ENCODE assay signal across 17 cellular contexts in genomic region chr5:179404321-179405053, GRCh38. TPM values are rescaled to one million over a fixed set of nuclear protein-coding genes. Genes with fewer than 3 reads are reported as not detected.
DNase-seq lines count a peak whose midpoint lies in the region; ATAC-seq and TF ChIP-seq lines count a peak whose summit lies in the region.
"Had no signal": no experiment of that assay in that cellular context is flagged by ENCODE, and none has a peak within 500 bp of the region (broad histone marks: within the 10 kb centered on the region; RNA-seq: fewer than 3 reads in every experiment).

No MANE protein-coding gene starts in this region.

- no peaks in the 10 kb centered on the region for H3K4me1 Mint-ChIP-seq in Caco-2 (ENCODE audit: low read depth, unreplicated experiment)
- H3K4me1 Mint-ChIP-seq: activated CD4-positive, alpha-beta T cell treated with anti-CD3 and anti-CD28 coated beads, Interleukin-2, amount 10 ng/mL, durations not matched to agents 24 days and 14 days had no signal

- no peak overlapping the region for H3K27ac Mint-ChIP-seq in Caco-2 (ENCODE audit: unreplicated experiment)
- H3K27ac Mint-ChIP-seq: activated CD4-positive, alpha-beta T cell treated with anti-CD3 and anti-CD28 coated beads, Interleukin-2, amount 10 ng/mL, durations not matched to agents 24 days and 14 days; activated naive CD4-positive, alpha-beta T cell treated with anti-CD3 and anti-CD28 coated beads, Interleukin-2, amount 50 U/mL, for 72 hours had no signal

- no peak for ATAC-seq in HG03135 (IDR thresholded peaks at IDR 0.05; ENCODE audit: unreplicated experiment)
- ATAC-seq: activated naive CD4-positive, alpha-beta T cell treated with anti-CD3 and anti-CD28 coated beads, Interleukin-2, amount 50 U/mL, for 72 hours had no signal

- H3K4me3 Mint-ChIP-seq in Caco-2 (ENCODE audit: unreplicated experiment), result no peak overlapping the region
- H3K4me3 Mint-ChIP-seq: activated CD4-positive, alpha-beta T cell treated with anti-CD3 and anti-CD28 coated beads, Interleukin-2, amount 10 ng/mL, durations not matched to agents 24 days and 14 days had no signal

- peak; percentile 12 to 26 for TF ChIP-seq CTCF in Caco-2 (IDR thresholded peaks at IDR 0.05; ENCODE audit: insufficient read depth in 1 of 2, low read depth in 1 of 2, low read length in 1 of 2, severe bottlenecking in 1 of 2, unreplicated experiment in 1 of 2)
- TF ChIP-seq CTCF in LNCaP clone FGC (IDR thresholded peaks at IDR 0.05; ENCODE audit: control insufficient read depth, extremely low read depth, insufficient read depth), result peak; percentile 21; the same call in 1 of the 2 replicates
- peak; percentile 47 for TF ChIP-seq CTCF in fibroblast of the aortic adventitia (IDR thresholded peaks at IDR 0.05; ENCODE audit: insufficient read depth, low read length)
- TF ChIP-seq CTCF in osteoblast (IDR thresholded peaks at IDR 0.05; ENCODE audit: extremely low read depth, low read depth, low read length), result peak; percentile 69

- no peaks in the 10 kb centered on the region for H3K79me2 ChIP-seq in osteoblast (ENCODE audit: insufficient read depth, low read length)

- H3K9me3 Mint-ChIP-seq in Caco-2 (ENCODE audit: unreplicated experiment), result peaks cover 48% of the 10 kb centered on the region

- H3K27me3 Mint-ChIP-seq in Caco-2 (ENCODE audit: insufficient read depth, unreplicated experiment), result no peaks in the 10 kb centered on the region
- H3K27me3 Mint-ChIP-seq: activated CD4-positive, alpha-beta T cell treated with anti-CD3 and anti-CD28 coated beads, Interleukin-2, amount 10 ng/mL, durations not matched to agents 24 days and 14 days had no signal

- H3K9me3 ChIP-seq in Caco-2, result peaks cover 21% of the 10 kb centered on the region
- peaks cover 3% of the 10 kb centered on the region for H3K9me3 ChIP-seq in osteoblast (ENCODE audit: low read depth, low read length)

- H4K20me1 ChIP-seq in osteoblast (ENCODE audit: insufficient read depth, low read length), result no peaks in the 10 kb centered on the region

- CTCF ChIA-PET in Caco-2 (lab: Charles Lee), result interaction anchor here (0.5 kb wide), 1 partner anchor 951 kb away, joined by 3 read pairs; no protein-coding TSS in a partner anchor

- DNase-seq in Caco-2 (no peak), LNCaP clone FGC (ENCODE audit: low read depth) (no peak), fibroblast of the aortic adventitia (ENCODE audit: low read depth) (peak; percentile 25), osteoblast (ENCODE audit: insufficient read length, low spot score, missing footprints) (peak; percentile 94), H4 (ENCODE audit: low spot score) (no peak)
- DNase-seq in activated CD4-positive, alpha-beta T cell treated with anti-CD3 and anti-CD28 coated beads for 4 hours, result no peak
- DNase-seq in activated CD4-positive, alpha-beta T cell treated with anti-CD3 and anti-CD28 coated beads for 1 hour, result no peak
- DNase-seq: activated CD4-positive, alpha-beta T cell treated with anti-CD3 and anti-CD28 coated beads, Interleukin-2, amount 10 ng/mL, durations not matched to agents 24 days and 14 days; COR-L47; dermis blood vessel endothelial cell; hippocampal formation; NCI-H1092; NCI-H510A had no signal

- H3K4me2 ChIP-seq in osteoblast (ENCODE audit: insufficient read depth, low read length), result no peak overlapping the region

- H3K4me1 ChIP-seq in Caco-2 (no peaks in the 10 kb centered on the region), osteoblast (ENCODE audit: insufficient read depth, low read length) (peaks cover 7% of the 10 kb centered on the region)
- H3K4me1 ChIP-seq: SJSA1 had no signal

- H3K27ac ChIP-seq in osteoblast (ENCODE audit: low read depth, low read length), result no peak overlapping the region
- H3K27ac ChIP-seq: HL-60, SJSA1 had no signal

- H3K36me3 ChIP-seq in Caco-2 (ENCODE audit: control insufficient read depth, insufficient read depth, low read length), result no peaks in the 10 kb centered on the region
- no peaks in the 10 kb centered on the region for H3K36me3 ChIP-seq in osteoblast (ENCODE audit: insufficient read depth, low read length)

- intact Hi-C loops in Caco-2 (cut with micrococcal nuclease; ENCODE audit: unreplicated experiment), result no loop called here

- no peaks in the 10 kb centered on the region for H3K27me3 ChIP-seq in Caco-2 (replicated peaks; ENCODE audit: control insufficient read depth, insufficient read depth, low read length)
- H3K27me3 ChIP-seq in osteoblast (ENCODE audit: insufficient read depth, low read length), result no peaks in the 10 kb centered on the region
- H3K27me3 ChIP-seq: SJSA1 had no signal

- POLR2A ChIA-PET in Caco-2 (lab: Charles Lee), result no interaction called here

- peak overlapping the region; percentile 25 for H2AFZ ChIP-seq in osteoblast (ENCODE audit: low read length)

- BruUV-seq in Caco-2 (replicated peaks; lab: Mats Ljungman, UMichigan), result no TSS peak

- no peaks in the 10 kb centered on the region for H3K36me3 Mint-ChIP-seq in Caco-2 (ENCODE audit: insufficient read depth, unreplicated experiment)

- H3K4me3 ChIP-seq in Caco-2 (ENCODE audit: low read depth, low read length) (no peak overlapping the region), LNCaP clone FGC (ENCODE audit: low read depth, low read length) (no peak overlapping the region), fibroblast of the aortic adventitia (ENCODE audit: low read depth, low read length) (no peak overlapping the region), osteoblast (ENCODE audit: insufficient read depth, low read length) (no peak overlapping the region)
- H3K4me3 ChIP-seq: SJSA1 had no signal

RNA-seq across cellular contexts. Expression of gene ADAMTS2, which starts 59.2 kb away (rescaled TPM):
- total RNA-seq in Caco-2 (2022), result 0.05 and 0.23 TPM in 2 replicates
- 25.8 and 66.6 TPM in 2 replicates for total RNA-seq in fibroblast of the aortic adventitia (ENCODE audit: low replicate concordance)
- 144 and 203 TPM in 2 replicates for total RNA-seq in osteoblast
- 0.21 and 1.2 TPM in 2 replicates for total RNA-seq in H4 (2014; rRNA removed; shearing (Covaris generic))
- total RNA-seq: activated CD4-positive, alpha-beta T cell treated with anti-CD3 and anti-CD28 coated beads, Interleukin-2, amount 10 ng/mL, durations not matched to agents 24 days and 14 days; activated naive CD4-positive, alpha-beta T cell treated with anti-CD3 and anti-CD28 coated beads, Interleukin-2, amount 50 U/mL, for 72 hours had no signal

Comparison
In these comparisons a context has a peak if more than half of its experiments do, and no peak if none do; other contexts are left out.
1. DNase-seq: peak in fibroblast of the aortic adventitia (single experiment) and osteoblast (single experiment); none in Caco-2 (0 of 2), LNCaP clone FGC (single experiment), H4 (single experiment), activated CD4-positive, alpha-beta T cell treated with anti-CD3 and anti-CD28 coated beads for 4 hours (0 of 2) and activated CD4-positive, alpha-beta T cell treated with anti-CD3 and anti-CD28 coated beads for 1 hour (single experiment).
2. CTCF ChIP-seq: peak in every context shown above with its lines; median percentile 69 in osteoblast; 47 in fibroblast of the aortic adventitia; 21 in LNCaP clone FGC; 19 in Caco-2.
3. RNA of gene ADAMTS2, which starts 59.2 kb away (total RNA-seq): 144 to 203 TPM in osteoblast and 25.8 to 66.6 TPM in fibroblast of the aortic adventitia; 0.21 to 1.2 TPM in H4 and 0.05 to 0.23 TPM in Caco-2; every median in the first group is over 10 times any median in the second.